Comparison of ENCODE assay signal across 19 cellular contexts in genomic region chr1:116513956-116514355, GRCh38. TPM values are rescaled to one million over a fixed set of nuclear protein-coding genes. Genes with fewer than 3 reads are reported as not detected.
DNase-seq lines count a peak whose midpoint lies in the region; ATAC-seq and TF ChIP-seq lines count a peak whose summit lies in the region.
"Had no signal": no experiment of that assay in that cellular context is flagged by ENCODE, and none has a peak within 500 bp of the region (broad histone marks: within the 10 kb centered on the region; RNA-seq: fewer than 3 reads in every experiment).

No MANE protein-coding gene starts in this region.

- no peaks in the 10 kb centered on the region for H3K9me3 ChIP-seq in KOPT-K1 (ENCODE audit: insufficient read depth, low read length, poor library complexity, severe bottlenecking)
- H3K9me3 ChIP-seq: SJCRH30, vagina had no signal

- H3K4me3 ChIP-seq in skin epidermis = no peak overlapping the region
- H3K4me3 ChIP-seq: SJCRH30, vagina had no signal

- CTCF ChIA-PET in activated naive CD4-positive, alpha-beta T cell treated with anti-CD3 and anti-CD28 coated beads, Interleukin-2, amount 10 ng/mL, durations not matched to agents 7 days and 5 days (lab: Charles Lee) = interaction anchor here (0.5 to 3.6 kb wide), 4 partner anchors 9 to 57 kb away, joined by 3 to 23 read pairs (median 13); partner anchors contain the start of gene CD58
- CTCF ChIA-PET in activated naive CD4-positive, alpha-beta T cell treated with anti-CD3 and anti-CD28 coated beads for 36 hours (lab: Charles Lee) = interaction anchor here (1.2 to 3.6 kb wide), 5 partner anchors 10 to 375 kb away, joined by 3 to 18 read pairs (median 5); no protein-coding TSS in a partner anchor
- CTCF ChIA-PET in HEK293T (lab: Yijun Ruan, JAX) = no interaction called here

- peaks cover 11% of the 10 kb centered on the region; the same call in 1 of the 2 replicates for H3K36me3 ChIP-seq in KOPT-K1 (ENCODE audit: insufficient read depth, low read length)
- H3K36me3 ChIP-seq: SJCRH30, vagina had no signal

- POLR2A ChIA-PET in HEK293T (lab: Yijun Ruan, JAX) = no interaction called here

- ATAC-seq in central memory CD8-positive, alpha-beta T cell (replicated peaks; ENCODE audit: extremely low read depth, poor library complexity, severe bottlenecking) = no peak
- ATAC-seq in HG03457 (IDR thresholded peaks at IDR 0.05; ENCODE audit: unreplicated experiment) = no peak
- ATAC-seq in HG03095 (IDR thresholded peaks at IDR 0.05; ENCODE audit: unreplicated experiment) = no peak

- H3K27ac ChIP-seq in KOPT-K1 (ENCODE audit: low read depth, low read length, poor library complexity, severe bottlenecking) (peak overlapping the region; percentile 93), skin epidermis (peak overlapping the region in 13 of 21 experiments; percentile 15 to 95 (median 73))
- H3K27ac ChIP-seq: SJCRH30, vagina had no signal

- peak overlapping the region; percentile 93 for H3K27ac Mint-ChIP-seq in activated naive CD4-positive, alpha-beta T cell treated with anti-CD3 and anti-CD28 coated beads, Interleukin-2, amount 10 ng/mL, durations not matched to agents 7 days and 5 days
- no peak overlapping the region for H3K27ac Mint-ChIP-seq in activated naive CD4-positive, alpha-beta T cell treated with anti-CD3 and anti-CD28 coated beads for 36 hours
- peak overlapping the region; percentile 100 for H3K27ac Mint-ChIP-seq in central memory CD8-positive, alpha-beta T cell (ENCODE audit: low read depth)
- H3K27ac Mint-ChIP-seq: nephron had no signal

- intact Hi-C loops in activated naive CD4-positive, alpha-beta T cell treated with anti-CD3 and anti-CD28 coated beads for 36 hours (cut with micrococcal nuclease) = no loop called here

- no peak overlapping the region for H3K4me3 Mint-ChIP-seq in activated naive CD4-positive, alpha-beta T cell treated with anti-CD3 and anti-CD28 coated beads, Interleukin-2, amount 10 ng/mL, durations not matched to agents 7 days and 5 days
- no peak overlapping the region for H3K4me3 Mint-ChIP-seq in activated naive CD4-positive, alpha-beta T cell treated with anti-CD3 and anti-CD28 coated beads for 36 hours
- H3K4me3 Mint-ChIP-seq in central memory CD8-positive, alpha-beta T cell = no peak overlapping the region
- H3K4me3 Mint-ChIP-seq: nephron had no signal

- H3K9me3 Mint-ChIP-seq in activated naive CD4-positive, alpha-beta T cell treated with anti-CD3 and anti-CD28 coated beads, Interleukin-2, amount 10 ng/mL, durations not matched to agents 7 days and 5 days = peaks cover 4% of the 10 kb centered on the region
- no peaks in the 10 kb centered on the region for H3K9me3 Mint-ChIP-seq in activated naive CD4-positive, alpha-beta T cell treated with anti-CD3 and anti-CD28 coated beads for 36 hours
- H3K9me3 Mint-ChIP-seq in central memory CD8-positive, alpha-beta T cell = peaks cover 6% of the 10 kb centered on the region
- H3K9me3 Mint-ChIP-seq: nephron had no signal

- peaks cover 42% of the 10 kb centered on the region for H3K36me3 Mint-ChIP-seq in activated naive CD4-positive, alpha-beta T cell treated with anti-CD3 and anti-CD28 coated beads, Interleukin-2, amount 10 ng/mL, durations not matched to agents 7 days and 5 days
- H3K36me3 Mint-ChIP-seq in activated naive CD4-positive, alpha-beta T cell treated with anti-CD3 and anti-CD28 coated beads for 36 hours (ENCODE audit: low read depth) = no peaks in the 10 kb centered on the region
- peaks cover 13% of the 10 kb centered on the region for H3K36me3 Mint-ChIP-seq in central memory CD8-positive, alpha-beta T cell (ENCODE audit: insufficient read depth)

- no peaks in the 10 kb centered on the region for H3K27me3 Mint-ChIP-seq in activated naive CD4-positive, alpha-beta T cell treated with anti-CD3 and anti-CD28 coated beads, Interleukin-2, amount 10 ng/mL, durations not matched to agents 7 days and 5 days
- no peaks in the 10 kb centered on the region for H3K27me3 Mint-ChIP-seq in activated naive CD4-positive, alpha-beta T cell treated with anti-CD3 and anti-CD28 coated beads for 36 hours (ENCODE audit: low read depth)
- no peaks in the 10 kb centered on the region for H3K27me3 Mint-ChIP-seq in central memory CD8-positive, alpha-beta T cell

- no peak for DNase-seq in activated naive CD4-positive, alpha-beta T cell treated with anti-CD3 and anti-CD28 coated beads, Interleukin-2, amount 10 ng/mL, durations not matched to agents 7 days and 5 days
- DNase-seq in activated naive CD4-positive, alpha-beta T cell treated with anti-CD3 and anti-CD28 coated beads for 36 hours = no peak
- DNase-seq in central memory CD8-positive, alpha-beta T cell (ENCODE audit: low spot score in 2 of 2) = no peak
- DNase-seq in HEK293T (ENCODE audit: extremely low spot score) = no peak
- DNase-seq: activated CD4-positive, alpha-beta T cell treated with anti-CD3 and anti-CD28 coated beads for 1 hour; activated naive CD4-positive, alpha-beta T cell treated with Interleukin-2 at 50 U/mL for 16 hours; hypothalamus; mesenchymal stem cell; NCI-H187 treated with DMSO at 0.1 percent for 48 hours; SJCRH30; stimulated activated CD4-positive, alpha-beta T cell treated with anti-CD3 and anti-CD28 coated beads, Interleukin-4, amount 100 ng/mL, for 24 hours; substantia nigra; T1000 had no signal

- H3K4me1 Mint-ChIP-seq in activated naive CD4-positive, alpha-beta T cell treated with anti-CD3 and anti-CD28 coated beads, Interleukin-2, amount 10 ng/mL, durations not matched to agents 7 days and 5 days = peaks cover 76% of the 10 kb centered on the region
- H3K4me1 Mint-ChIP-seq in activated naive CD4-positive, alpha-beta T cell treated with anti-CD3 and anti-CD28 coated beads for 36 hours (ENCODE audit: low read depth) = peaks cover 41% of the 10 kb centered on the region
- peaks cover 75% of the 10 kb centered on the region for H3K4me1 Mint-ChIP-seq in central memory CD8-positive, alpha-beta T cell
- H3K4me1 Mint-ChIP-seq: nephron had no signal

TF ChIP-seq in HEK293T, 16 proteins besides CTCF, POLR2A, EP300 and RAD21:
- TF ChIP-seq TARDBP (IDR thresholded peaks at IDR 0.05) (no peak), CTBP1 (IDR thresholded peaks at IDR 0.05; ENCODE audit: borderline replicate concordance) (no peak), NFRKB (IDR thresholded peaks at IDR 0.05) (no peak), FOXK2 (IDR thresholded peaks at IDR 0.05) (no peak), PKNOX1 (IDR thresholded peaks at IDR 0.05) (no peak), LEF1 (IDR thresholded peaks at IDR 0.05; ENCODE audit: borderline replicate concordance) (no peak), SUZ12 (IDR thresholded peaks at IDR 0.05) (no peak), BHLHE40 (IDR thresholded peaks at IDR 0.05; ENCODE audit: borderline replicate concordance) (no peak), ZNF384 (IDR thresholded peaks at IDR 0.05) (no peak), ELF4 (IDR thresholded peaks at IDR 0.05) (no peak), FOXM1 (IDR thresholded peaks at IDR 0.05; ENCODE audit: borderline replicate concordance) (no peak), ARNT (IDR thresholded peaks at IDR 0.05) (no peak), L3MBTL2 (conservative IDR thresholded peaks at IDR 0.05) (no peak)

RNA-seq across cellular contexts. Expression of gene CD58, which starts 56.9 kb away (rescaled TPM):
- total RNA-seq in activated naive CD4-positive, alpha-beta T cell treated with anti-CD3 and anti-CD28 coated beads for 36 hours = 1 to 10 TPM; 3.9 to 4.2 TPM
